8 cellular contexts compared by ENCODE assay signal in the genomic region with DNA sequence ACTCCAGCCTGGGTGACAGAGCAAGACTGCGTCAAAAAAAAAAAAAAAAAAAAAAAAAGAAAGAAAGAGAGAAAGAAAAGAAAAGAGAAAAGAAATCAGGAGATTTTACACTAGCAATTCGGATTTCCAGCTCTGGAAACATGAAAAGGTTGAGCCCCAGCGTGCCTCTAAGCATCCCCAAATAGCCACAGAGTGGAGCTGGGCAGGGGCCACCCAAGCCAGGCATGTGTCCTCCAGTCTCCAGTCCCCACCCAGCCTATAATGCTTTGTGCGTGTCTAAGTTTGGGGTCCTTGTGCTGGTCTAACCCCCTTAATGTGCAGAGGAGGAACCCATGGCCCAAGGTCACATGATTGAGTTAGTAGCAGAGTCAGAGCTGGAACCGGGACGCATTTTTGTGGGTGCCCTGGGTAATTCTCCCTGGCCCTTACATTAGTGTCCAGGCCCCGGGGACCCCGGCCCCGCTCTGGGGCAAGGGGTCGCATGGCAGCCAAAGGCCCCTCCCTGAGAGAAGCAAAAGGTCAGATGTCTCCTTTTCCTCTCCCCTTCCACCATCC. TPM values are rescaled to one million over a fixed set of nuclear protein-coding genes. Genes with fewer than 3 reads are reported as not detected.
A peak's percentile ranks its signal among the peaks of the same experiment; 100 is the strongest.
DNase-seq lines count a peak whose midpoint lies in the region; ATAC-seq and TF ChIP-seq lines count a peak whose summit lies in the region.

No MANE protein-coding gene starts in this region.

- no peak for TF ChIP-seq CTCF in SK-N-SH (IDR thresholded peaks at IDR 0.05)
- no peak for TF ChIP-seq CTCF in MM.1S (IDR thresholded peaks at IDR 0.05; ENCODE audit: low read length)
- TF ChIP-seq CTCF in upper lobe of left lung (IDR thresholded peaks at IDR 0.05): no peak

- H3K27ac ChIP-seq in SK-N-SH (ENCODE audit: low read depth in 2 of 2, low read length in 1 of 2) (no peak overlapping the region), MM.1S (ENCODE audit: low read length) (no peak overlapping the region), upper lobe of left lung (peak overlapping the region in 2 of 4 donors; percentile 40 to 76)
- no peak overlapping the region for H3K27ac ChIP-seq in effector memory CD4-positive, alpha-beta T cell (ENCODE audit: insufficient read depth, low read length, poor library complexity, severe bottlenecking)

- 26% methylated on average over 7 of the region's 10 CpGs for WGBS in SK-N-SH (ENCODE audit: low lambda C conversion rate)
- 25 to 30% methylated on average over 10 of the region's 10 CpGs for WGBS in upper lobe of left lung, 2 donors

- H3K4me1 ChIP-seq in SK-N-SH (ENCODE audit: control insufficient read depth in 1 of 2, insufficient read depth in 2 of 2, low read depth in 1 of 2, low read length in 1 of 2) (peaks cover 0 to 31% of the 10 kb centered on the region in 2 experiments; a peak in 1 of 4 replicates), MM.1S (ENCODE audit: low read length) (peaks cover 6% of the 10 kb centered on the region; the same call in 1 of the 2 replicates), upper lobe of left lung (peaks cover 29 to 57% (median 40%) of the 10 kb centered on the region in 4 donors)
- H3K4me1 ChIP-seq in effector memory CD4-positive, alpha-beta T cell (ENCODE audit: control insufficient read depth, insufficient read depth, low read length, poor library complexity, severe bottlenecking): peaks cover 15% of the 10 kb centered on the region

- no peaks in the 10 kb centered on the region for H3K36me3 ChIP-seq in SK-N-SH (replicated peaks in 1 of 2; ENCODE audit: control insufficient read depth in 1 of 2, insufficient read depth in 2 of 2, low read length in 1 of 2)
- no peaks in the 10 kb centered on the region for H3K36me3 ChIP-seq in MM.1S (replicated peaks; ENCODE audit: insufficient read depth, low read length)
- H3K36me3 ChIP-seq in effector memory CD4-positive, alpha-beta T cell (ENCODE audit: control insufficient read depth, insufficient read depth, low read length): no peaks in the 10 kb centered on the region
- H3K36me3 ChIP-seq in upper lobe of left lung: no peaks in the 10 kb centered on the region

- no peaks in the 10 kb centered on the region for H3K27me3 ChIP-seq in SK-N-SH (ENCODE audit: insufficient read depth)
- H3K27me3 ChIP-seq in MM.1S (replicated peaks; ENCODE audit: insufficient read depth, low read length): no peaks in the 10 kb centered on the region
- no peaks in the 10 kb centered on the region for H3K27me3 ChIP-seq in effector memory CD4-positive, alpha-beta T cell (replicated peaks; ENCODE audit: control insufficient read depth, insufficient read depth, low read length, poor library complexity, severe bottlenecking)
- H3K27me3 ChIP-seq in upper lobe of left lung: no peaks in the 10 kb centered on the region

- H3K4me2 ChIP-seq in SK-N-SH (peak overlapping the region; percentile 84; the same call in 1 of the 2 replicates), MM.1S (ENCODE audit: low read depth, low read length) (peak overlapping the region; percentile 91; the same call in 1 of the 2 replicates)

- H3K9ac ChIP-seq in SK-N-SH (no peak overlapping the region), MM.1S (ENCODE audit: low read length) (peak overlapping the region; percentile 67; the same call in 1 of the 2 replicates)

- CTCF ChIA-PET in SK-N-SH (lab: Yijun Ruan, JAX): interaction anchor here (0.7 to 17.7 kb wide), 41 partner anchors 8 to 357 kb away, joined by 3 to 420 read pairs (median 7); a partner anchor contains a TSS

- no peak for TF ChIP-seq POLR2A in upper lobe of left lung (IDR thresholded peaks at IDR 0.05)

- DNase-seq in SK-N-SH (no peak), MM.1S (no peak), skeletal muscle cell (ENCODE audit: low read depth) (no peak), upper lobe of left lung (no peak)
- DNase-seq in effector memory CD4-positive, alpha-beta T cell: no peak

- no peak for TF ChIP-seq EP300 in SK-N-SH (IDR thresholded peaks at IDR 0.05; ENCODE audit: borderline replicate concordance in 1 of 2, low read depth in 1 of 2, low read length in 1 of 2)
- TF ChIP-seq EP300 in upper lobe of left lung (IDR thresholded peaks at IDR 0.05): no peak

- TF ChIP-seq RAD21 in SK-N-SH (IDR thresholded peaks at IDR 0.05; ENCODE audit: low read length): no peak

- ATAC-seq in SK-N-SH treated with all-trans-retinoic acid at 6 μM for 48 hours: no peak
- no peak for ATAC-seq in upper lobe of left lung (ENCODE audit: low FRiP score in 2 of 2)
- no peak for ATAC-seq in HG02973 (IDR thresholded peaks at IDR 0.05; ENCODE audit: unreplicated experiment)
- no peak for ATAC-seq in GM21619 (IDR thresholded peaks at IDR 0.05; ENCODE audit: unreplicated experiment)

- H2AFZ ChIP-seq in SK-N-SH (ENCODE audit: low read depth) (peak overlapping the region; percentile 90; the same call in 1 of the 2 replicates), MM.1S (ENCODE audit: low read length) (peak overlapping the region; percentile 98)

- H3K4me3 ChIP-seq in SK-N-SH (ENCODE audit: low read depth in 2 of 2, low read length in 1 of 2): peak overlapping the region; percentile 47 to 65; a peak in 2 of 4 replicates
- peak overlapping the region; percentile 73 for H3K4me3 ChIP-seq in MM.1S (ENCODE audit: low read length)
- H3K4me3 ChIP-seq in effector memory CD4-positive, alpha-beta T cell (ENCODE audit: insufficient read depth, low read depth, low read length, poor library complexity, severe bottlenecking): peak overlapping the region; percentile 53
- H3K4me3 ChIP-seq in skeletal muscle cell (ENCODE audit: low read depth, low read length): peak overlapping the region; percentile 52
- H3K4me3 ChIP-seq in upper lobe of left lung: peak overlapping the region in 2 of 4 donors; percentile 33 to 36

- H3K9me2 ChIP-seq in SK-N-SH (no peaks in the 10 kb centered on the region), MM.1S (replicated peaks; ENCODE audit: insufficient read depth, low read length) (no peaks in the 10 kb centered on the region)

- no peaks in the 10 kb centered on the region for H4K20me1 ChIP-seq in SK-N-SH (ENCODE audit: insufficient read depth)
- no peaks in the 10 kb centered on the region for H4K20me1 ChIP-seq in MM.1S (ENCODE audit: insufficient read depth, low read length)

- POLR2A ChIA-PET in SK-N-SH (lab: Yijun Ruan, JAX): interaction anchor here (0.7 to 1.5 kb wide), 2 partner anchors 87 to 274 kb away, joined by 3 to 5 read pairs; no protein-coding TSS in a partner anchor

- H3F3A ChIP-seq in SK-N-SH (replicated peaks; ENCODE audit: insufficient read depth) (no peaks in the 10 kb centered on the region), MM.1S (ENCODE audit: insufficient read depth, low read length) (peaks cover 5% of the 10 kb centered on the region)

- H3K9me3 ChIP-seq in SK-N-SH (no peaks in the 10 kb centered on the region), MM.1S (replicated peaks; ENCODE audit: insufficient read depth, low read length) (no peaks in the 10 kb centered on the region), upper lobe of left lung (no peaks in the 10 kb centered on the region)
- no peaks in the 10 kb centered on the region for H3K9me3 ChIP-seq in effector memory CD4-positive, alpha-beta T cell (ENCODE audit: control insufficient read depth, low read length)

- H3K79me2 ChIP-seq in SK-N-SH (ENCODE audit: insufficient read depth) (no peaks in the 10 kb centered on the region), MM.1S (ENCODE audit: low read length) (no peaks in the 10 kb centered on the region)

TF ChIP-seq in SK-N-SH, 30 proteins besides CTCF, POLR2A, EP300 and RAD21 (continues in another document):
- TF ChIP-seq FOXM1 (IDR thresholded peaks at IDR 0.05; ENCODE audit: low read depth) (no peak), NFIC (IDR thresholded peaks at IDR 0.05; ENCODE audit: borderline replicate concordance) (no peak), SMC3 (IDR thresholded peaks at IDR 0.05; ENCODE audit: low read depth, low read length) (no peak), SIN3A (IDR thresholded peaks at IDR 0.05; ENCODE audit: borderline replicate concordance, low read depth, low read length) (no peak), TAF1 (IDR thresholded peaks at IDR 0.05; ENCODE audit: borderline replicate concordance, low read depth, low read length) (no peak)
- TF ChIP-seq, protein P1, sequence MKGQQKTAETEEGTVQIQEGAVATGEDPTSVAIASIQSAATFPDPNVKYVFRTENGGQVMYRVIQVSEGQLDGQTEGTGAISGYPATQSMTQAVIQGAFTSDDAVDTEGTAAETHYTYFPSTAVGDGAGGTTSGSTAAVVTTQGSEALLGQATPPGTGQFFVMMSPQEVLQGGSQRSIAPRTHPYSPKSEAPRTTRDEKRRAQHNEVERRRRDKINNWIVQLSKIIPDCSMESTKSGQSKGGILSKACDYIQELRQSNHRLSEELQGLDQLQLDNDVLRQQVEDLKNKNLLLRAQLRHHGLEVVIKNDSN (IDR thresholded peaks at IDR 0.05; ENCODE audit: borderline replicate concordance, low read depth): no peak; the same call in 1 of the 2 replicates

TF ChIP-seq in SK-N-SH treated with all-trans-retinoic acid at 6 μM for 48 hours, 23 proteins besides CTCF, POLR2A, EP300 and RAD21 (continues in another document):
- TF ChIP-seq, protein P2, sequence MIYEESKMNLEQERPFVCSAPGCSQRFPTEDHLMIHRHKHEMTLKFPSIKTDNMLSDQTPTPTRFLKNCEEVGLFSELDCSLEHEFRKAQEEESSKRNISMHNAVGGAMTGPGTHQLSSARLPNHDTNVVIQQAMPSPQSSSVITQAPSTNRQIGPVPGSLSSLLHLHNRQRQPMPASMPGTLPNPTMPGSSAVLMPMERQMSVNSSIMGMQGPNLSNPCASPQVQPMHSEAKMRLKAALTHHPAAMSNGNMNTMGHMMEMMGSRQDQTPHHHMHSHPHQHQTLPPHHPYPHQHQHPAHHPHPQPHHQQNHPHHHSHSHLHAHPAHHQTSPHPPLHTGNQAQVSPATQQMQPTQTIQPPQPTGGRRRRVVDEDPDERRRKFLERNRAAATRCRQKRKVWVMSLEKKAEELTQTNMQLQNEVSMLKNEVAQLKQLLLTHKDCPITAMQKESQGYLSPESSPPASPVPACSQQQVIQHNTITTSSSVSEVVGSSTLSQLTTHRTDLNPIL (CRISPR knock-in tag; IDR thresholded peaks at IDR 0.05; ENCODE audit: low read depth): no peak
- TF ChIP-seq RARB (CRISPR knock-in tag; IDR thresholded peaks at IDR 0.05): no peak
- no peak for TF ChIP-seq ZNF8 (CRISPR knock-in tag; IDR thresholded peaks at IDR 0.05)

RNA-seq across cellular contexts. Expression of a gene that starts 19.9 kb away (rescaled TPM):
- polyA plus RNA-seq in SK-N-SH (2012; rRNA removed): 1.8 and 2.5 TPM in 2 replicates
- 1.2 and 1.3 TPM in 2 replicates for polyA plus RNA-seq in SK-N-SH (2012; cell fraction: cytosol; rRNA removed)
- polyA plus RNA-seq in SK-N-SH (2012; cell fraction: nucleus; rRNA removed): 6.0 and 9.8 TPM in 2 replicates
- total RNA-seq in upper lobe of left lung: 1 to 10 TPM in 1 of 6 donors, under 1 TPM in 4, not detected in 1; 0.15 to 1.0 (median 0.20) TPM

RNA-seq across cellular contexts. Expression of a gene that starts 51.4 kb away (rescaled TPM):
- 15.2 and 15.6 TPM in 2 replicates for polyA plus RNA-seq in SK-N-SH (2012; rRNA removed)
- 15.7 and 16.6 TPM in 2 replicates for polyA plus RNA-seq in SK-N-SH (2012; cell fraction: cytosol; rRNA removed)
- 8.5 and 13.7 TPM in 2 replicates for polyA plus RNA-seq in SK-N-SH (2012; cell fraction: nucleus; rRNA removed)
- total RNA-seq in upper lobe of left lung: 10 to 100 TPM in 2 of 6 donors, 1 to 10 TPM in 4; 4.2 to 14.8 (median 8.6) TPM
